Comparison of ENCODE assay signal across 34 cellular contexts in genomic region chr6:42885702-42886101, GRCh38. TPM values are rescaled to one million over a fixed set of nuclear protein-coding genes. Genes with fewer than 3 reads are reported as not detected.
"Had no signal": no experiment of that assay in that cellular context is flagged by ENCODE, and none has a peak within 500 bp of the region (broad histone marks: within the 10 kb centered on the region; RNA-seq: fewer than 3 reads in every experiment).

No MANE protein-coding gene starts in this region.

- ATAC-seq: body of pancreas; gastroesophageal sphincter; SK-N-SH treated with all-trans-retinoic acid at 6 μM for 48 hours; stimulated activated memory B cell treated with anti-CD40 and anti-IgM and Interleukin-4, amounts not matched to agents 10 μg/mL and 1 μg/mL and 100 μg/mL, for 72 hours; WTC11 had no signal

- H3K9me3 Mint-ChIP-seq: nephron; stimulated activated memory B cell treated with anti-CD40 and anti-IgM and Interleukin-4, amounts not matched to agents 10 μg/mL and 1 μg/mL and 100 μg/mL, for 72 hours; WTC11 had no signal

- H3K27me3 Mint-ChIP-seq: stimulated activated memory B cell treated with anti-CD40 and anti-IgM and Interleukin-4, amounts not matched to agents 10 μg/mL and 1 μg/mL and 100 μg/mL, for 72 hours had no signal

- H3K27ac ChIP-seq: body of pancreas, coronary artery, dorsolateral prefrontal cortex, gastroesophageal sphincter, hepatocyte, neutrophil, ovary, prostate gland, sigmoid colon, suprapubic skin, tibial artery had no signal

- H3K27ac Mint-ChIP-seq: nephron; stimulated activated memory B cell treated with anti-CD40 and anti-IgM and Interleukin-4, amounts not matched to agents 10 μg/mL and 1 μg/mL and 100 μg/mL, for 72 hours; WTC11 had no signal

- H3K27me3 ChIP-seq: body of pancreas, dorsolateral prefrontal cortex, gastroesophageal sphincter, hepatocyte, neutrophil, ovary, sigmoid colon, suprapubic skin, tibial artery had no signal

- H3K9me3 ChIP-seq: body of pancreas, gastroesophageal sphincter, neutrophil, ovary, prostate gland, sigmoid colon, suprapubic skin, tibial artery had no signal

- H2AFZ ChIP-seq: hepatocyte had no signal

- H3K4me3 ChIP-seq: body of pancreas, coronary artery, dorsolateral prefrontal cortex, gastroesophageal sphincter, hepatocyte, ovary, prostate gland, sigmoid colon, suprapubic skin, tibial artery had no signal

- H3K4me2 ChIP-seq: hepatocyte had no signal

- H3K4me3 Mint-ChIP-seq: stimulated activated memory B cell treated with anti-CD40 and anti-IgM and Interleukin-4, amounts not matched to agents 10 μg/mL and 1 μg/mL and 100 μg/mL, for 72 hours; WTC11 had no signal

- DNase-seq: activated CD4-positive, alpha-beta T cell treated with anti-CD3 and anti-CD28 coated beads for 1 hour; activated CD8-positive, alpha-beta memory T cell treated with anti-CD3 and anti-CD28 coated beads for 24 hours; activated gamma-delta T cell; activated naive CD4-positive, alpha-beta T cell treated with anti-CD3 and anti-CD28 coated beads, Interleukin-2, amount 50 U/mL, for 16 hours; anterior cingulate cortex; body of pancreas; cerebellar nuclear complex; dorsolateral prefrontal cortex; effector memory CD4-positive, alpha-beta T cell; islet precursor cell; mammary epithelial cell; ovary; retina; sigmoid colon; small intestine; stimulated activated CD4-positive, alpha-beta T cell treated with anti-CD3 and anti-CD28 coated beads, Interleukin-4, amount 100 ng/mL, for 4 hours; stimulated activated CD8-positive, alpha-beta memory T cell treated with anti-CD3 and anti-CD28 coated beads, Interleukin-4, amount 100 ng/mL, for 48 hours; T-helper 2 cell; tibial artery had no signal

- H3K36me3 ChIP-seq: ovary had no signal

RNA-seq across cellular contexts. Expression of gene PTCRA, which starts 30.2 kb away (rescaled TPM):
- total RNA-seq: body of pancreas, endothelial cell of umbilical vein, fibroblast of lung, fibroblast of villous mesenchyme, gastroesophageal sphincter, hepatocyte, mammary epithelial cell, prostate gland, sigmoid colon, suprapubic skin, urinary bladder, WTC11 had no signal
- polyA plus RNA-seq: endothelial cell of umbilical vein, esophagus, fibroblast of lung, hepatocyte, mammary epithelial cell, ovary, small intestine, urinary bladder had no signal
